Comparison of ENCODE assay signal across 1 cellular context in genomic region chr14:102590667-102591099, GRCh38.
TF ChIP-seq lines count a peak whose summit lies in the region.

No MANE protein-coding gene starts in this region.

TF ChIP-seq in HepG2, 621 proteins besides CTCF, POLR2A, EP300 and RAD21 (continued from another document and continues in another):
- peak; percentile 52; the same call in 1 of the 2 replicates for TF ChIP-seq POLR2AphosphoS5 (IDR thresholded peaks at IDR 0.05; ENCODE audit: low read depth, low read length)
- no peak for TF ChIP-seq SKI (IDR thresholded peaks at IDR 0.05; ENCODE audit: partially characterized antibody)
- no peak for TF ChIP-seq ATM (IDR thresholded peaks at IDR 0.05; ENCODE audit: borderline replicate concordance)
- TF ChIP-seq DRAP1 (CRISPR knock-in tag; IDR thresholded peaks at IDR 0.05), result 0 out of 2 replicates have a peak, but pooled peaks have one; percentile 19
- TF ChIP-seq ZC3H4 (CRISPR knock-in tag; IDR thresholded peaks at IDR 0.05; ENCODE audit: borderline replicate concordance), result peak; percentile 52; the same call in 1 of the 2 replicates
- TF ChIP-seq ZNF281 (CRISPR knock-in tag; IDR thresholded peaks at IDR 0.05; ENCODE audit: borderline replicate concordance), result peak; percentile 23; the same call in 1 of the 2 replicates
- 0 out of 2 replicates have a peak, but pooled peaks have one; percentile 21 for TF ChIP-seq ARID4A (CRISPR knock-in tag; IDR thresholded peaks at IDR 0.05; ENCODE audit: borderline replicate concordance)
- 0 out of 2 replicates have a peak, but pooled peaks have one; percentile 24 for TF ChIP-seq ZFP1 (CRISPR knock-in tag; IDR thresholded peaks at IDR 0.05)
- no peak for TF ChIP-seq ZBTB2 (CRISPR knock-in tag; IDR thresholded peaks at IDR 0.05; ENCODE audit: low read depth)
- no peak for TF ChIP-seq RARG (CRISPR knock-in tag; IDR thresholded peaks at IDR 0.05; ENCODE audit: low read depth)
- no peak for TF ChIP-seq PHF20 (CRISPR knock-in tag; IDR thresholded peaks at IDR 0.05)
- TF ChIP-seq ZSCAN25 (CRISPR knock-in tag; IDR thresholded peaks at IDR 0.05), result peak; percentile 50; the same call in 1 of the 2 replicates
- peak; percentile 64; the same call in 1 of the 2 replicates for TF ChIP-seq PITX1 (CRISPR knock-in tag; IDR thresholded peaks at IDR 0.05)
- TF ChIP-seq THAP9 (CRISPR knock-in tag; IDR thresholded peaks at IDR 0.05; ENCODE audit: borderline replicate concordance), result no peak
- TF ChIP-seq ZZZ3 (CRISPR knock-in tag; IDR thresholded peaks at IDR 0.05; ENCODE audit: borderline replicate concordance), result 0 out of 2 replicates have a peak, but pooled peaks have one; percentile 7
- TF ChIP-seq RNF219 (CRISPR knock-in tag; IDR thresholded peaks at IDR 0.05), result no peak
- TF ChIP-seq ZHX1 (CRISPR knock-in tag; IDR thresholded peaks at IDR 0.05; ENCODE audit: low read depth), result no peak
- TF ChIP-seq ZNF142 (CRISPR knock-in tag; IDR thresholded peaks at IDR 0.05), result no peak
- no peak for TF ChIP-seq SYNCRIP (IDR thresholded peaks at IDR 0.05; ENCODE audit: insufficient read depth, low read depth, low read length)
- TF ChIP-seq TEAD3 (CRISPR knock-in tag; optimal IDR thresholded peaks at IDR 0.05; ENCODE audit: borderline replicate concordance), result peak; percentile 60
- 0 out of 2 replicates have a peak, but pooled peaks have one; percentile 31 for TF ChIP-seq NCOA2 (CRISPR knock-in tag; IDR thresholded peaks at IDR 0.05)
- TF ChIP-seq ZNF7 (CRISPR knock-in tag; IDR thresholded peaks at IDR 0.05), result no peak
- TF ChIP-seq ZNF256 (CRISPR knock-in tag; conservative IDR thresholded peaks at IDR 0.05), result no peak
- 0 out of 2 replicates have a peak, but pooled peaks have one; percentile 30 for TF ChIP-seq ZNF710 (CRISPR knock-in tag; IDR thresholded peaks at IDR 0.05; ENCODE audit: borderline replicate concordance)
- TF ChIP-seq FLYWCH1 (CRISPR knock-in tag; IDR thresholded peaks at IDR 0.05), result no peak
